ENCODE assay signal across 8 cellular contexts in genomic region chr6:32941412-32941784, GRCh38. TPM values are rescaled to one million over a fixed set of nuclear protein-coding genes. Genes with fewer than 3 reads are reported as not detected.
DNase-seq lines count a peak whose midpoint lies in the region; ATAC-seq, FAIRE-seq and TF ChIP-seq lines count a peak whose summit lies in the region.

No MANE protein-coding gene starts in this region.

- H3K4me1 Mint-ChIP-seq in activated T-helper 17 cell treated with anti-CD3 and anti-CD28 coated beads, Interleukin-2, amount 50 U/mL, for 72 hours: peaks cover 35% of the 10 kb centered on the region
- peaks cover 59 to 69% (median 63%) of the 10 kb centered on the region in 7 donors for H3K4me1 Mint-ChIP-seq in naive thymus-derived CD4-positive, alpha-beta T cell

- no peaks in the 10 kb centered on the region for H3K27me3 Mint-ChIP-seq in activated T-helper 17 cell treated with anti-CD3 and anti-CD28 coated beads, Interleukin-2, amount 50 U/mL, for 72 hours
- H3K27me3 Mint-ChIP-seq in naive thymus-derived CD4-positive, alpha-beta T cell: peaks cover 0 to 5% (median 0%) of the 10 kb centered on the region in 5 donors

- H3K4me1 ChIP-seq in naive thymus-derived CD4-positive, alpha-beta T cell (ENCODE audit: control insufficient read depth in 2 of 2, insufficient read depth in 2 of 2, low read length in 2 of 2): peaks cover 50 to 55% of the 10 kb centered on the region in 2 donors

- CTCF ChIA-PET in naive thymus-derived CD4-positive, alpha-beta T cell (lab: Charles Lee): interaction anchor here (0.7 to 15.9 kb wide), 14 partner anchors 8 to 102 kb away, joined by 3 to 411 read pairs (median 5); partner anchors contain the start of genes HLA-DMA and TAP2

- H3K36me3 Mint-ChIP-seq in activated T-helper 17 cell treated with anti-CD3 and anti-CD28 coated beads, Interleukin-2, amount 50 U/mL, for 72 hours (ENCODE audit: low read depth): no peaks in the 10 kb centered on the region
- H3K36me3 Mint-ChIP-seq in naive thymus-derived CD4-positive, alpha-beta T cell: peaks cover 8 to 16% (median 9%) of the 10 kb centered on the region in 5 donors

- peak; percentile 53 for ATAC-seq in GM21423 (IDR thresholded peaks at IDR 0.05; ENCODE audit: unreplicated experiment)
- ATAC-seq in activated T-helper 17 cell treated with anti-CD3 and anti-CD28 coated beads, Interleukin-2, amount 50 U/mL, for 72 hours (replicated peaks): peak; percentile 88
- peak; percentile 74 for ATAC-seq in naive thymus-derived CD4-positive, alpha-beta T cell

- H3K27me3 ChIP-seq in naive thymus-derived CD4-positive, alpha-beta T cell (ENCODE audit: control insufficient read depth in 2 of 2, insufficient read depth in 2 of 2, low read length in 2 of 2): no peaks in the 10 kb centered on the region

- intact Hi-C loops in naive thymus-derived CD4-positive, alpha-beta T cell (cut with micrococcal nuclease): loop anchor here (1.0 to 2.0 kb wide), 5 partner anchors 12 to 47 kb away; partner anchors contain the start of gene HLA-DMA (in 1 of the 2)

- peak; percentile 58 for DNase-seq in GDM1 (lab: John Stamatoyannopoulos, UW)
- DNase-seq in KBM-7: peak; percentile 79
- DNase-seq in naive thymus-derived CD4-positive, alpha-beta T cell: peak in 8 of 9 donors; percentile 41 to 64 (median 54)
- no peak for DNase-seq in SHP77 (lab: John Stamatoyannopoulos, UW)
- DNase-seq in H54 (ENCODE audit: insufficient read length, low spot score): no peak
- no peak for DNase-seq in NCI-H524 treated with DMSO at 0.1 percent for 48 hours (lab: John Stamatoyannopoulos, UW)

- no peaks in the 10 kb centered on the region for H3K9me3 ChIP-seq in naive thymus-derived CD4-positive, alpha-beta T cell (ENCODE audit: control insufficient read depth in 2 of 3, low read length in 3 of 3)

- POLR2A ChIA-PET in naive thymus-derived CD4-positive, alpha-beta T cell (lab: Charles Lee): interaction anchor here (0.8 to 14.8 kb wide), 10 partner anchors 8 to 103 kb away, joined by 3 to 614 read pairs (median 16); partner anchors contain the start of genes BRD2, HLA-DMA, PSMB8 and TAP2

- peak overlapping the region; percentile 66 for H3K4me3 ChIP-seq in naive thymus-derived CD4-positive, alpha-beta T cell (ENCODE audit: low read length)

- FAIRE-seq in H54 (lab: Jason Lieb, UNC): no peak

- peak overlapping the region; percentile 75 for H3K27ac ChIP-seq in naive thymus-derived CD4-positive, alpha-beta T cell (ENCODE audit: low read depth, low read length)

- no peaks in the 10 kb centered on the region for H3K9me3 Mint-ChIP-seq in activated T-helper 17 cell treated with anti-CD3 and anti-CD28 coated beads, Interleukin-2, amount 50 U/mL, for 72 hours
- peaks cover 0 to 3% (median 0%) of the 10 kb centered on the region in 11 donors for H3K9me3 Mint-ChIP-seq in naive thymus-derived CD4-positive, alpha-beta T cell

- in situ Hi-C loops in KBM-7 (cut with MboI; ENCODE audit: low pct_unique_long_range_greater_than_20kb, low sequenced_read_pairs): no loop called here

- peak overlapping the region; percentile 87 for H3K27ac Mint-ChIP-seq in activated T-helper 17 cell treated with anti-CD3 and anti-CD28 coated beads, Interleukin-2, amount 50 U/mL, for 72 hours
- peak overlapping the region; percentile 95 to 98 (median 96) for H3K27ac Mint-ChIP-seq in naive thymus-derived CD4-positive, alpha-beta T cell

- TF ChIP-seq POLR2A in H54 (IDR thresholded peaks at IDR 0.05; ENCODE audit: low read depth, low read length): no peak

- H3K36me3 ChIP-seq in naive thymus-derived CD4-positive, alpha-beta T cell (ENCODE audit: control insufficient read depth in 2 of 3, insufficient read depth in 3 of 3, low read length in 3 of 3): peaks cover 0 to 3% (median 0%) of the 10 kb centered on the region in 3 experiments

- H3K4me3 Mint-ChIP-seq in activated T-helper 17 cell treated with anti-CD3 and anti-CD28 coated beads, Interleukin-2, amount 50 U/mL, for 72 hours: peak overlapping the region; percentile 83
- peak overlapping the region; percentile 85 to 97 (median 94) for H3K4me3 Mint-ChIP-seq in naive thymus-derived CD4-positive, alpha-beta T cell

RNA-seq across cellular contexts. Expression of gene HLA-DMB, which starts 0.6 kb away (rescaled TPM):
- 10 to 100 TPM in 1 of 2 donors, 1 to 10 TPM in 1; 2.7 to 17.7 TPM for total RNA-seq in activated T-helper 17 cell treated with anti-CD3 and anti-CD28 coated beads, Interleukin-2, amount 50 U/mL, for 72 hours
- 10 to 100 TPM in 2 of 5 experiments, 1 to 10 TPM in 3; 7.8 to 82.5 (median 9.1) TPM for total RNA-seq in naive thymus-derived CD4-positive, alpha-beta T cell
- polyA plus RNA-seq in naive thymus-derived CD4-positive, alpha-beta T cell: 10 to 100 TPM in 1 of 2 donors, 1 to 10 TPM in 1; 8.2 to 11.9 TPM

RNA-seq across cellular contexts. Expression of gene HLA-DMA, which starts 11.5 kb away (rescaled TPM):
- total RNA-seq in activated T-helper 17 cell treated with anti-CD3 and anti-CD28 coated beads, Interleukin-2, amount 50 U/mL, for 72 hours: 10 to 100 TPM; 22.4 to 53.8 TPM
- total RNA-seq in naive thymus-derived CD4-positive, alpha-beta T cell: 100 to 1,000 TPM in 1 of 5 experiments, 10 to 100 TPM in 4; 12.5 to 120 (median 29.6) TPM
- polyA plus RNA-seq in naive thymus-derived CD4-positive, alpha-beta T cell: 10 to 100 TPM; 19.3 to 25.6 TPM

RNA-seq across cellular contexts. Expression of gene BRD2, which starts 27.0 kb away (rescaled TPM):
- 100 to 1,000 TPM; 229 to 281 TPM for total RNA-seq in activated T-helper 17 cell treated with anti-CD3 and anti-CD28 coated beads, Interleukin-2, amount 50 U/mL, for 72 hours
- 100 to 1,000 TPM; 275 to 391 (median 360) TPM for total RNA-seq in naive thymus-derived CD4-positive, alpha-beta T cell
- 10 to 100 TPM; 33.4 to 82.6 TPM for polyA plus RNA-seq in naive thymus-derived CD4-positive, alpha-beta T cell

Comparison
In these comparisons a context has a peak if more than half of its experiments do, and no peak if none do; other contexts are left out.
1. DNase-seq: peak in GDM1 (single experiment), KBM-7 (single experiment) and naive thymus-derived CD4-positive, alpha-beta T cell (8 of 9); none in SHP77 (0 of 2), H54 (single experiment) and NCI-H524 treated with DMSO at 0.1 percent for 48 hours (single experiment).
2. Peak in every context shown above with its lines, with median percentiles within 50 percentile points of each other: ATAC-seq.